Comparison of ENCODE assay signal across 27 cellular contexts in the genomic region with DNA sequence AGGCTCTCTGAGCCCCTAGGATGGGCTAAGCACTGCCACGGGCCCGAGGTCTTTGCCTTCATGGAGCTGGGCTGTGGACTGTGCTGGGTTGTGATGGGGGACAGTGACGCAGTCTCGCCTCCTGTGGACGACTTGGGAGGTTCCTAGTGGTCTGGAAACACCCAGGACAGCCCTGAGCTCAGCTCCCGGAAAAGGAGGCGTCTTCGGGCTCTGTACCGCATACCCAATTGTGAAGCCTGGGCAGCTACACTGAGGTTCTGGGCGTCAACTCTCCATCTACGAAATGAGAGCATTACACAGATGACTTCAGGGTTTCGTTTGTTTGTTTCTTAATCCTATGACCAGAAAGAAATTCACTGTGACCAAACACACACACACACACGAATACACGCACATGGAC.
"Had no signal": no experiment of that assay in that cellular context is flagged by ENCODE, and none has a peak within 500 bp of the region (broad histone marks: within the 10 kb centered on the region; RNA-seq: fewer than 3 reads in every experiment).

No MANE protein-coding gene starts in this region.

- H3K4me1 ChIP-seq: SJCRH30 had no signal

- H3K36me3 ChIP-seq: SJCRH30 had no signal

- H3K27ac Mint-ChIP-seq: activated CD4-positive, alpha-beta T cell treated with anti-CD3 and anti-CD28 coated beads for 36 hours; activated CD8-positive, alpha-beta T cell treated with anti-CD3 and anti-CD28 coated beads for 36 hours; activated naive CD4-positive, alpha-beta T cell treated with anti-CD3 and anti-CD28 coated beads for 36 hours; activated naive CD8-positive, alpha-beta T cell; activated T-helper 17 cell treated with anti-CD3 and anti-CD28 coated beads, Interleukin-2, amount 50 U/mL, for 72 hours; brain had no signal

- H3K27me3 Mint-ChIP-seq: activated CD4-positive, alpha-beta T cell treated with anti-CD3 and anti-CD28 coated beads for 36 hours; activated CD8-positive, alpha-beta T cell treated with anti-CD3 and anti-CD28 coated beads for 36 hours; activated naive CD8-positive, alpha-beta T cell; activated T-helper 17 cell treated with anti-CD3 and anti-CD28 coated beads, Interleukin-2, amount 50 U/mL, for 72 hours; brain; central memory CD8-positive, alpha-beta T cell had no signal

- H3K4me3 ChIP-seq: SJCRH30 had no signal

- DNase-seq: activated CD4-positive, alpha-beta T cell treated with anti-CD3 and anti-CD28 coated beads for 36 hours; activated CD4-positive, alpha-beta T cell treated with anti-CD3 and anti-CD28 coated beads, Interleukin-2, amount 50 U/mL, for 1 hour; activated CD8-positive, alpha-beta T cell treated with anti-CD3 and anti-CD28 coated beads for 36 hours; activated gamma-delta T cell; activated naive CD4-positive, alpha-beta T cell treated with anti-CD3 and anti-CD28 coated beads for 36 hours; activated T-cell treated with anti-CD3 and anti-CD28 coated beads for 4 hours; activated T-cell treated with anti-CD3 and anti-CD28 coated beads, Interleukin-2, amount 50 U/mL, for 48 hours; amygdala; NCI-H1105 treated with DMSO at 0.1 percent for 48 hours; NCI-H1436 treated with DMSO at 0.1 percent for 48 hours; NCI-H187; NCI-H2081; NCI-H510A treated with DMSO at 0.1 percent for 48 hours; NCI-H69; NK-92 treated with Interleukin-12 subunit alpha and Interleukin-12 subunit beta, amount 100 ng/mL, for 24 hours; OCI-M1; RPMI8226; SJCRH30; SK-N-SH; T-helper 1 cell had no signal

- ATAC-seq: activated CD4-positive, alpha-beta T cell treated with anti-CD3 and anti-CD28 coated beads for 36 hours; activated CD8-positive, alpha-beta T cell treated with anti-CD3 and anti-CD28 coated beads for 36 hours; activated T-helper 17 cell treated with anti-CD3 and anti-CD28 coated beads, Interleukin-2, amount 50 U/mL, for 72 hours; Panc1; Right ventricle myocardium inferior had no signal

- H3K9ac ChIP-seq: SK-N-SH had no signal

- H3K36me3 Mint-ChIP-seq: activated naive CD8-positive, alpha-beta T cell; brain had no signal

- H3K27me3 ChIP-seq: SJCRH30 had no signal

- H3K4me1 Mint-ChIP-seq: activated CD4-positive, alpha-beta T cell treated with anti-CD3 and anti-CD28 coated beads for 36 hours had no signal

- H3K27ac ChIP-seq: SJCRH30, VCaP had no signal

- H3K9me3 Mint-ChIP-seq: activated CD8-positive, alpha-beta T cell treated with anti-CD3 and anti-CD28 coated beads for 36 hours; activated naive CD4-positive, alpha-beta T cell treated with anti-CD3 and anti-CD28 coated beads for 36 hours; activated T-helper 17 cell treated with anti-CD3 and anti-CD28 coated beads, Interleukin-2, amount 50 U/mL, for 72 hours; brain; central memory CD8-positive, alpha-beta T cell had no signal

- H3K4me2 ChIP-seq: SK-N-SH had no signal

- H3K4me3 Mint-ChIP-seq: activated CD4-positive, alpha-beta T cell treated with anti-CD3 and anti-CD28 coated beads for 36 hours; activated CD8-positive, alpha-beta T cell treated with anti-CD3 and anti-CD28 coated beads for 36 hours; activated naive CD4-positive, alpha-beta T cell treated with anti-CD3 and anti-CD28 coated beads for 36 hours; activated naive CD8-positive, alpha-beta T cell; activated T-helper 17 cell treated with anti-CD3 and anti-CD28 coated beads, Interleukin-2, amount 50 U/mL, for 72 hours; brain; central memory CD8-positive, alpha-beta T cell had no signal

- H3K9me3 ChIP-seq: SJCRH30, SK-N-SH had no signal
